25 cellular contexts compared by ENCODE assay signal in genomic region chr5:52554297-52554696, GRCh38.
A peak's percentile ranks its signal among the peaks of the same experiment; 100 is the strongest.
DNase-seq lines count a peak whose midpoint lies in the region; ATAC-seq, FAIRE-seq and TF ChIP-seq lines count a peak whose summit lies in the region.
"Had no signal": no experiment of that assay in that cellular context is flagged by ENCODE, and none has a peak within 500 bp of the region (broad histone marks: within the 10 kb centered on the region; RNA-seq: fewer than 3 reads in every experiment).

No MANE protein-coding gene starts in this region.

- H3K9me3 ChIP-seq in A549 (no peaks in the 10 kb centered on the region), K562 (replicated peaks; ENCODE audit: control insufficient read depth, insufficient read depth, low read depth, low read length) (no peaks in the 10 kb centered on the region)
- H3K9me3 ChIP-seq: BLaER1 treated with 17β-estradiol and CSF1 and Interleukin-3, amounts not matched to agents 10 nM and 100 nM had no signal

- no peaks in the 10 kb centered on the region for H3K36me3 Mint-ChIP-seq in immature natural killer cell

- no peaks in the 10 kb centered on the region for H3K36me3 ChIP-seq in K562 (ENCODE audit: control insufficient read depth, insufficient read depth, low read length)
- H3K36me3 ChIP-seq: BLaER1 treated with 17β-estradiol and CSF1 and Interleukin-3, amounts not matched to agents 10 nM and 100 nM had no signal

- H4K20me1 ChIP-seq in K562 (replicated peaks; ENCODE audit: control insufficient read depth, insufficient read depth, low read length), result no peaks in the 10 kb centered on the region
- H4K20me1 ChIP-seq: BLaER1 treated with 17β-estradiol and CSF1 and Interleukin-3, amounts not matched to agents 10 nM and 100 nM had no signal

- H3K27ac ChIP-seq in A549 (no peak overlapping the region), K562 (ENCODE audit: extremely low read depth, low read depth, low read length) (no peak overlapping the region)
- H3K27ac ChIP-seq: BLaER1 treated with 17β-estradiol and CSF1 and Interleukin-3, amounts not matched to agents 10 nM and 100 nM; GM23248; KMS-11; RWPE1 had no signal

- CTCF ChIA-PET in A549 (lab: Yijun Ruan, JAX) (no interaction called here), K562 (lab: Yijun Ruan, JAX; ENCODE audit: low intra/inter-chr PET ratio) (no interaction called here), GM10248 (lab: Yijun Ruan, JAX) (interaction anchor here (1.6 to 2.6 kb wide), 3 partner anchors 11 to 26 kb away, joined by 3 to 5 read pairs (median 5); no protein-coding TSS in a partner anchor)

- WGBS in A549 (ENCODE audit: missing lambda C conversion rate), result 31% methylated on average over 2 of the region's 2 CpGs
- 7% methylated on average over 2 of the region's 2 CpGs for WGBS in K562 (ENCODE audit: insufficient coverage, low coverage, missing lambda C conversion rate)

- H3K79me2 ChIP-seq in K562 (ENCODE audit: control insufficient read depth, insufficient read depth, low read length), result no peaks in the 10 kb centered on the region

- H3K9me3 Mint-ChIP-seq in immature natural killer cell, result peaks cover 0 to 8% (median 2%) of the 10 kb centered on the region in 6 donors
- H3K9me3 Mint-ChIP-seq: CD4-positive, alpha-beta T cell; H9 had no signal

- TF ChIP-seq RAD21 in A549 (conservative IDR thresholded peaks at IDR 0.05 in 1 of 2, IDR thresholded peaks at IDR 0.05 in 1 of 2) (no peak), K562 (CRISPR knock-in tag; conservative IDR thresholded peaks at IDR 0.05 in 1 of 2, IDR thresholded peaks at IDR 0.05 in 1 of 2) (no peak)

- H2AFZ ChIP-seq in K562 (ENCODE audit: low read depth, low read length), result no peak overlapping the region
- H2AFZ ChIP-seq: GM23248 had no signal

- H3K4me2 ChIP-seq in A549 (no peak overlapping the region), K562 (ENCODE audit: insufficient read depth, low read length) (no peak overlapping the region)
- H3K4me2 ChIP-seq: KMS-11 had no signal

- intact Hi-C loops in K562 (cut with micrococcal nuclease), result no loop called here

- FAIRE-seq in A549 (lab: Jason Lieb, UNC) (no peak), K562 (lab: Jason Lieb, UNC) (no peak)
- FAIRE-seq: GM18507, HTR-8/SVneo had no signal

- in situ Hi-C loops in K562 (cut with MboI), result no loop called here

- TF ChIP-seq CTCF in A549 (IDR thresholded peaks at IDR 0.05), result no peak
- TF ChIP-seq CTCF in K562 (IDR thresholded peaks at IDR 0.05 in 2 of 3, conservative IDR thresholded peaks at IDR 0.05 in 1 of 3; ENCODE audit: insufficient read depth in 2 of 3, low read depth in 1 of 3, low read length in 3 of 3), result no peak
- TF ChIP-seq CTCF in GM10248 (IDR thresholded peaks at IDR 0.05; ENCODE audit: control extremely low read depth, extremely low read depth, low read depth, missing control alignments), result no peak

- BruUV-seq in K562 (replicated peaks; lab: Mats Ljungman, UMichigan), result no TSS peak

- H3K4me1 ChIP-seq in A549 (no peaks in the 10 kb centered on the region), K562 (replicated peaks in 1 of 2; ENCODE audit: control insufficient read depth in 2 of 2, insufficient read depth in 2 of 2, low read length in 2 of 2) (no peaks in the 10 kb centered on the region)

- TF ChIP-seq EP300 in A549 (IDR thresholded peaks at IDR 0.05) (no peak), K562 (IDR thresholded peaks at IDR 0.05; ENCODE audit: low read length) (no peak)

- no peaks in the 10 kb centered on the region for H3K27me3 ChIP-seq in K562 (ENCODE audit: control insufficient read depth in 2 of 2, insufficient read depth in 2 of 2, low read length in 2 of 2)
- H3K27me3 ChIP-seq: BLaER1 treated with 17β-estradiol and CSF1 and Interleukin-3, amounts not matched to agents 10 nM and 100 nM had no signal

- no peak overlapping the region for H3K9ac ChIP-seq in K562 (ENCODE audit: insufficient read depth in 1 of 2, low read depth in 2 of 2, low read length in 2 of 2)
- H3K9ac ChIP-seq: BLaER1 treated with 17β-estradiol and CSF1 and Interleukin-3, amounts not matched to agents 10 nM and 100 nM; GM23248; KMS-11 had no signal

- POLR2A ChIA-PET in A549 (lab: Yijun Ruan, JAX) (no interaction called here), K562 (lab: Yijun Ruan, JAX) (no interaction called here), GM10248 (lab: Yijun Ruan, JAX) (no interaction called here)

- no peak overlapping the region for H3K4me3 ChIP-seq in A549
- no peak overlapping the region for H3K4me3 ChIP-seq in K562
- H3K4me3 ChIP-seq: BLaER1 treated with 17β-estradiol and CSF1 and Interleukin-3, amounts not matched to agents 10 nM and 100 nM; GM23248 had no signal

- H3K9me1 ChIP-seq in K562 (ENCODE audit: control insufficient read depth, insufficient read depth, low read length), result no peaks in the 10 kb centered on the region

- no peak overlapping the region for H3K4me3 Mint-ChIP-seq in immature natural killer cell
- H3K4me3 Mint-ChIP-seq: CD4-positive, alpha-beta T cell; H9; T-helper 17 cell had no signal

- H3K27me3 Mint-ChIP-seq in immature natural killer cell (ENCODE audit: low read depth in 3 of 3), result no peaks in the 10 kb centered on the region

- ATAC-seq in A549, result no peak
- no peak for ATAC-seq in K562
- ATAC-seq in SK-N-SH treated with all-trans-retinoic acid at 6 μM for 48 hours, result no peak
- ATAC-seq: T-helper 17 cell had no signal

- H3K4me1 Mint-ChIP-seq in immature natural killer cell, result no peaks in the 10 kb centered on the region
- H3K4me1 Mint-ChIP-seq: T-helper 17 cell had no signal

- DNase-seq in A549 (ENCODE audit: low read depth in 1 of 2, low spot score in 1 of 2) (no peak), DMS79 treated with DMSO at 0.1 percent for 48 hours (lab: John Stamatoyannopoulos, UW) (peak; percentile 91), NCI-H82 (lab: John Stamatoyannopoulos, UW) (peak; percentile 82), K562 (ENCODE audit: extremely low read depth in 1 of 4, low spot score in 3 of 4) (no peak), GM10248 (ENCODE audit: extremely low spot score) (no peak), LoVo (ENCODE audit: low spot score) (no peak), immature natural killer cell (no peak)
- DNase-seq: AML-193; CD4-positive, alpha-beta T cell; GM23248; H9; NCI-H1092; NCI-H1436 treated with DMSO at 0.1 percent for 48 hours; NCI-H187 treated with DMSO at 0.1 percent for 48 hours; NCI-H2171 treated with DMSO at 0.1 percent for 48 hours; NCI-H345; NCI-H510A treated with DMSO at 0.1 percent for 48 hours; SHP77; T-helper 17 cell had no signal

- no peak overlapping the region for H3K27ac Mint-ChIP-seq in immature natural killer cell
- H3K27ac Mint-ChIP-seq: CD4-positive, alpha-beta T cell; H9; T-helper 17 cell had no signal

- TF ChIP-seq POLR2A in A549 (IDR thresholded peaks at IDR 0.05; ENCODE audit: low read length), result no peak
- TF ChIP-seq POLR2A in K562 (conservative IDR thresholded peaks at IDR 0.05), result no peak

TF ChIP-seq in A549, 52 proteins besides CTCF, POLR2A, EP300 and RAD21:
- TF ChIP-seq MAFK (IDR thresholded peaks at IDR 0.05; ENCODE audit: partially characterized antibody) (peak; percentile 85), MYC (IDR thresholded peaks at IDR 0.05; ENCODE audit: borderline replicate concordance, low read length) (no peak)
TF ChIP-seq in A549: peak in this region for 1.

TF ChIP-seq in K562, 482 proteins besides CTCF, POLR2A, EP300 and RAD21:
- TF ChIP-seq CCNT2 (IDR thresholded peaks at IDR 0.05; ENCODE audit: borderline replicate concordance, extremely low read depth, insufficient read length, low read depth, low read length) (no peak), MAFF (IDR thresholded peaks at IDR 0.05; ENCODE audit: low read length) (peak; percentile 29; the same call in 1 of the 2 replicates), MAFK (IDR thresholded peaks at IDR 0.05; ENCODE audit: low read length) (peak; percentile 36), ZNF79 (CRISPR knock-in tag; IDR thresholded peaks at IDR 0.05; ENCODE audit: low read depth) (no peak), SRSF1 (IDR thresholded peaks at IDR 0.05; ENCODE audit: low read depth, low read length) (no peak), ZNF316 (IDR thresholded peaks at IDR 0.05) (peak; percentile 16; the same call in 1 of the 2 replicates), MAFG (tag; conservative IDR thresholded peaks at IDR 0.05) (peak; percentile 40; the same call in 1 of the 2 replicates)
- TF ChIP-seq, protein P1, sequence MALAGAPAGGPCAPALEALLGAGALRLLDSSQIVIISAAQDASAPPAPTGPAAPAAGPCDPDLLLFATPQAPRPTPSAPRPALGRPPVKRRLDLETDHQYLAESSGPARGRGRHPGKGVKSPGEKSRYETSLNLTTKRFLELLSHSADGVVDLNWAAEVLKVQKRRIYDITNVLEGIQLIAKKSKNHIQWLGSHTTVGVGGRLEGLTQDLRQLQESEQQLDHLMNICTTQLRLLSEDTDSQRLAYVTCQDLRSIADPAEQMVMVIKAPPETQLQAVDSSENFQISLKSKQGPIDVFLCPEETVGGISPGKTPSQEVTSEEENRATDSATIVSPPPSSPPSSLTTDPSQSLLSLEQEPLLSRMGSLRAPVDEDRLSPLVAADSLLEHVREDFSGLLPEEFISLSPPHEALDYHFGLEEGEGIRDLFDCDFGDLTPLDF (CRISPR knock-in tag; IDR thresholded peaks at IDR 0.05), result no peak

TF ChIP-seq in SK-N-SH treated with all-trans-retinoic acid at 6 μM for 48 hours, 23 proteins besides CTCF, POLR2A, EP300 and RAD21 (continues in another document):
- TF ChIP-seq, protein P2, sequence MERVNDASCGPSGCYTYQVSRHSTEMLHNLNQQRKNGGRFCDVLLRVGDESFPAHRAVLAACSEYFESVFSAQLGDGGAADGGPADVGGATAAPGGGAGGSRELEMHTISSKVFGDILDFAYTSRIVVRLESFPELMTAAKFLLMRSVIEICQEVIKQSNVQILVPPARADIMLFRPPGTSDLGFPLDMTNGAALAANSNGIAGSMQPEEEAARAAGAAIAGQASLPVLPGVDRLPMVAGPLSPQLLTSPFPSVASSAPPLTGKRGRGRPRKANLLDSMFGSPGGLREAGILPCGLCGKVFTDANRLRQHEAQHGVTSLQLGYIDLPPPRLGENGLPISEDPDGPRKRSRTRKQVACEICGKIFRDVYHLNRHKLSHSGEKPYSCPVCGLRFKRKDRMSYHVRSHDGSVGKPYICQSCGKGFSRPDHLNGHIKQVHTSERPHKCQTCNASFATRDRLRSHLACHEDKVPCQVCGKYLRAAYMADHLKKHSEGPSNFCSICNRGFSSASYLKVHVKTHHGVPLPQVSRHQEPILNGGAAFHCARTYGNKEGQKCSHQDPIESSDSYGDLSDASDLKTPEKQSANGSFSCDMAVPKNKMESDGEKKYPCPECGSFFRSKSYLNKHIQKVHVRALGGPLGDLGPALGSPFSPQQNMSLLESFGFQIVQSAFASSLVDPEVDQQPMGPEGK (CRISPR knock-in tag; IDR thresholded peaks at IDR 0.05; ENCODE audit: borderline replicate concordance), result no peak
- no peak for TF ChIP-seq ARNTL (CRISPR knock-in tag; IDR thresholded peaks at IDR 0.05; ENCODE audit: borderline replicate concordance, low read depth)

Comparison
In these comparisons a context has a peak if more than half of its experiments do, and no peak if none do; other contexts are left out.
1. DNase-seq: peak in DMS79 treated with DMSO at 0.1 percent for 48 hours (single experiment) and NCI-H82 (single experiment); none in A549 (0 of 2), K562 (0 of 4), GM10248 (single experiment), LoVo (single experiment) and immature natural killer cell (0 of 3).
2. Of the 35 proteins assayed by ChIP-seq in both K562 and A549: peak only in K562: none; only in A549: none; in both: MAFK; in neither: 34.